In the genomic region with DNA sequence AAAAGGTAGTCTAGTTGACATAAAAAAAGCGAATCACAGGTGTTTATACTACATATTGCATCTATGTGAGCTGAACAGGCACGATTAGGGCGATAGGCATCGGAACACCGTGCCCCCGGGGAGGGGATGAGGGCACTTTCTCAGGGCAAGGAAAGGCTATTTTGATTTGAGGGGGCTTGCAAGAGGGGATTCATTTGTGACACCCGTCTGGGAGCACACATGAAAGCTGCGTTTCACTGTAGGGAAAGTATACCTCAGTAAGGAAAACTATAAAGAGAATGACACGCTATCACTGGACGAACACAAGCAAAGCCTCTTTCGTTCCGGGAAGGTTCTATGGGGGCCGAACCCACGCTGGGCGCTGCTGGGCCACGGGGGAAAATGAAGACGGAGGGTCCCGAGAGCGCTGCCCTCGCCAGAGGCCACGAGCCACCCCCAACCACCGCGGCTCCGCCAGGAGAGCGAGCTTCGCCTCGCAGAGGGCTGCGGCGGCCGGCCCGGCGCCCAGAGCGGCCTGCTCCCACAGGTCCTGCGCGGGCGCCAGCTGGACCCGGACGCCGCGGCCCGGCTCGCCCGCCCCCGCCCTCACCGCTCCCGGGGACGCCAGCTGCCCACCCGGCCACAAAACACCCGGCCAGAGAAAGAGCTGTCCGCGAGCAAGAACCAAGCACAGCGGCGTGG, we compare ENCODE assay signal across 8 cellular contexts. TPM values are rescaled to one million over a fixed set of nuclear protein-coding genes. Genes with fewer than 3 reads are reported as not detected.
DNase-seq lines count a peak whose midpoint lies in the region; ATAC-seq and TF ChIP-seq lines count a peak whose summit lies in the region.

No MANE protein-coding gene starts in this region.

- ATAC-seq in GM21717 (IDR thresholded peaks at IDR 0.05; ENCODE audit: unreplicated experiment) = peak; percentile 13

- TF ChIP-seq POLR2A in spleen (IDR thresholded peaks at IDR 0.05) = no peak

- H3K4me3 ChIP-seq in iPS-11a (ENCODE audit: low read depth, low read length) (peak overlapping the region; percentile 87), spleen (peak overlapping the region; percentile 56 to 89 (median 76))

- H3K27ac ChIP-seq in angular gyrus (ENCODE audit: low read depth, low read length) (peak overlapping the region; percentile 100), spleen (peak overlapping the region; percentile 97 to 100 (median 99))

- H3K9me3 ChIP-seq in spleen = no peaks in the 10 kb centered on the region

- peaks cover 37 to 80% (median 70%) of the 10 kb centered on the region in 6 donors for H3K4me1 ChIP-seq in spleen

- DNase-seq in Caki2 (ENCODE audit: low read depth) (peak; percentile 16), M059J (ENCODE audit: low read depth) (peak; percentile 19), spleen (no peak), NOMO-1 (lab: John Stamatoyannopoulos, UW; ENCODE audit: unreplicated experiment in 2 of 2) (no peak), MV-4-11 (lab: John Stamatoyannopoulos, UW) (no peak)

- no peaks in the 10 kb centered on the region for H3K36me3 ChIP-seq in spleen

- TF ChIP-seq CTCF in spleen (IDR thresholded peaks at IDR 0.05 in 8 of 11, conservative IDR thresholded peaks at IDR 0.05 in 3 of 11) = no peak

- intact Hi-C loops in spleen (cut with DNase I; ENCODE audit: low total_unique reads) = no loop called here

- 1% methylated on average over 15 to 53 of the region's 53 CpGs for WGBS in spleen, 5 donors

- in situ Hi-C loops in Caki2 (cut with HindIII; ENCODE audit: low pct_unique_long_range_greater_than_20kb, low sequenced_read_pairs) = no loop called here

- no peaks in the 10 kb centered on the region for H3K27me3 ChIP-seq in spleen (replicated peaks in 1 of 7)

RNA-seq across cellular contexts. Expression of a gene that starts 0.9 kb away (rescaled TPM):
- 14.4 and 26.2 TPM in 2 replicates for total RNA-seq in Caki2 (2014; rRNA removed; shearing (Covaris generic); ENCODE audit: low replicate concordance)
- total RNA-seq in M059J (2014; rRNA removed; shearing (Covaris generic)) = 12.7 and 23.0 TPM in 2 replicates
- 10 to 100 TPM; 55.0 to 92.1 (median 72.7) TPM for total RNA-seq in spleen
- 10 to 100 TPM; 47.9 to 67.1 (median 54.5) TPM for polyA plus RNA-seq in spleen

Comparison
In these comparisons a context has a peak if more than half of its experiments do, and no peak if none do; other contexts are left out.
1. DNase-seq: peak in Caki2 (single experiment) and M059J (single experiment); none in spleen (single experiment), NOMO-1 (0 of 2) and MV-4-11 (single experiment).